Comparison of ENCODE assay signal across 1 cellular context in the genomic region with DNA sequence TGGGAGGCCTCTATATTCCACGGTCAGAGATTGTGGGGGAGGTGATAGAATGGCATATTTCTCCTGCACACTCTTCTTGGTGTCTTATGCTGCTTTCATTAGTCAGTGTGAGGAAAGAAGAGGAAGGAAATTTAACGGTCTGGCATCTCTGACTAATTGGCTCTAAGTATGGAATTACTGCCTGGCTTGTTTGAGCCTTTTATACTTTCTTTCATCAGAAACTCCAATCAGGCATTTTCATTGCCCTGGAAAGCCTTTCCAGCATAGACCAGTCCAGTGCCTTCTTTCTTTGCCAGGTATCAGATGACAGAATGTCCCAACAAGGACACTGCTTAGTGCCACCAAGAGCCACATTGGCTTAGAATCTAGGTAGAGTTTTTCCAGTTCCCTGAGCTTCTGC.
A peak's percentile ranks its signal among the peaks of the same experiment; 100 is the strongest.
TF ChIP-seq lines count a peak whose summit lies in the region.

No MANE protein-coding gene starts in this region.

TF ChIP-seq in endothelial cell of umbilical vein, 7 proteins besides CTCF, POLR2A, EP300 and RAD21:
- TF ChIP-seq JUN (IDR thresholded peaks at IDR 0.05; ENCODE audit: borderline replicate concordance, insufficient read depth, insufficient read length, low read depth), result peak; percentile 43
- TF ChIP-seq MYC (IDR thresholded peaks at IDR 0.05; ENCODE audit: low read depth, low read length), result no peak
- peak; percentile 61 for TF ChIP-seq FOS (IDR thresholded peaks at IDR 0.05; ENCODE audit: borderline replicate concordance, insufficient read depth, low read length)
